15 cellular contexts compared by ENCODE assay signal in the genomic region with DNA sequence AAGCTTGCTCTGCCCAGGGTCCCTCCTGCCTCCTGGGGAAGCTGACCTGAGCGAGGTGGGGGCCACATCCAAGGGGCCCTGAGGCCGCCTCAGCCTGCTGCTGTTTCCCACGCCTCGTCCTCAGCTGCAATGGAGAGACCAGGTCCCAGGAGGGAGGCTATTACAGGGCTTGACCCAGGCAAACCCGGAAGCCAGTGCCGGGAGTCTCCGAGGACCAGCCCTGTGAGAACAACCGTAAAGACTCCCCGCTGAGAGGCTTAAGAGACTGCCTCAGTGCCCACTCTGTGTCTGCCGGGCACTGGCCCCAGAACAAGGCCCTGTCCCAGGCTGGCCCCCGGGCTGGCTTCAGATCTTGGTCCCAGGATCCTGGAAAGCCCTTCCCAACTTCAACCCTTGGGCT.
"Had no signal": no experiment of that assay in that cellular context is flagged by ENCODE, and none has a peak within 500 bp of the region (broad histone marks: within the 10 kb centered on the region; RNA-seq: fewer than 3 reads in every experiment).

No MANE protein-coding gene starts in this region.

- DNase-seq: activated CD4-positive, alpha-beta T cell treated with anti-CD3 and anti-CD28 coated beads for 1 hour; activated CD4-positive, alpha-beta T cell treated with anti-CD3 and anti-CD28 coated beads, Interleukin-2, amount 50 U/mL, for 4 hours; activated naive CD4-positive, alpha-beta T cell; activated T-cell treated with anti-CD3 and anti-CD28 coated beads for 4 hours; anterior cingulate cortex; brain microvascular endothelial cell; effector CD8-positive, alpha-beta T cell; esophagus squamous epithelium; naive B cell; stimulated activated naive CD8-positive, alpha-beta T cell treated with anti-CD3 and anti-CD28 coated beads, Interleukin-15, Interleukin-2, amounts not matched to agents 100 U/mL and 50 U/mL, for 24 hours; T-helper 1 cell; T1000; transverse colon had no signal

- ATAC-seq: stimulated activated naive CD8-positive, alpha-beta T cell treated with anti-CD3 and anti-CD28 coated beads, Interleukin-15, Interleukin-2, amounts not matched to agents 100 U/mL and 50 U/mL, for 24 hours had no signal

- H3K4me3 ChIP-seq: esophagus squamous epithelium, lung, smooth muscle cell, transverse colon had no signal

- H3K27ac ChIP-seq: brain microvascular endothelial cell, transverse colon had no signal

- H3K36me3 ChIP-seq: brain microvascular endothelial cell, esophagus squamous epithelium, transverse colon had no signal

- H3K27me3 ChIP-seq: brain microvascular endothelial cell had no signal

- H3K9me3 ChIP-seq: esophagus squamous epithelium, transverse colon had no signal

- H3K4me2 ChIP-seq: smooth muscle cell had no signal
